35 cellular contexts compared by ENCODE assay signal in the genomic region with DNA sequence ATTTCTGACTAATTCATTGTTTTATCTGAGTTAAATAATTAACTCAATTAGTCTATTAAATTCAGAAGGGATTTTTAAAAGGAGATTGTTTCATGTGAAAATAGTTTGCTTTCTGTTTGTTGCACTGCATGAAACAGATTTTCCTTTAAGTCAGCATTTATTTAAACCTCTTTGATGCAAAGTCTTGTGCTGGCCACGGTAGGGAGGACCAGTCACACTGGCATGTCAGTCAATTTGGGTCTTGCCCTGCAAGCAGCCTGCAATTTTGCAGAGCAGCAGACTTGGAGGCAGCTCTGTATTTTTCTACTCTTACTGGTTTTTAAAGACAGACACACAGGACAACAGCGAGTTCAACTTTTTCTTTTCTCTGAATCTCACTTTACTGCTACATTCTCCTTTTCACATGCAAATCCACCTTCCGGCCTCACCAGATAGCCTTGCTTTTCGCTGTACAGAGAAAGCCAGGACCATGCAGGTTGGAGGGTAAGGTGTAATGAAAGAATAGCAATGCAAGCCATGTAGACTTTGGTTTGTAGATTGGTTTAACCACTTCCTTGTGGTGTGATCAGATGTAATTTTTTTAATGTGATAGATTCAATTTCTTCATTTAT.
"Had no signal": no experiment of that assay in that cellular context is flagged by ENCODE, and none has a peak within 500 bp of the region (broad histone marks: within the 10 kb centered on the region; RNA-seq: fewer than 3 reads in every experiment).

No MANE protein-coding gene starts in this region.

- FAIRE-seq: astrocyte, kidney, TTC549 had no signal

- ATAC-seq: gastrocnemius medialis; left colon; psoas muscle; stimulated activated memory B cell treated with anti-CD40 and anti-IgM and Interleukin-4, amounts not matched to agents 10 μg/mL and 1 μg/mL and 100 μg/mL, for 72 hours; stimulated activated naive CD8-positive, alpha-beta T cell treated with anti-CD3 and anti-CD28 coated beads, Interleukin-15, amount 100 ng/mL, for 72 hours had no signal

- H3K4me2 ChIP-seq: hepatocyte, smooth muscle cell had no signal

- H3K4me1 ChIP-seq: gastrocnemius medialis, psoas muscle, tibial artery had no signal

- H3K4me3 ChIP-seq: coronary artery, dorsolateral prefrontal cortex, gastrocnemius medialis, hepatocyte, ovary, psoas muscle, smooth muscle cell, tibial artery had no signal

- H3K27me3 ChIP-seq: brain microvascular endothelial cell, dorsolateral prefrontal cortex, gastrocnemius medialis, hepatocyte, neutrophil, ovary, tibial artery had no signal

- H3K36me3 ChIP-seq: brain microvascular endothelial cell, gastrocnemius medialis, neutrophil, ovary, tibial artery, WERI-Rb-1 had no signal

- H3K9me3 ChIP-seq: gastrocnemius medialis, neutrophil, ovary, psoas muscle, tibial artery had no signal

- H3K79me2 ChIP-seq: hepatocyte had no signal

- H2AFZ ChIP-seq: hepatocyte had no signal

- H3K27ac ChIP-seq: brain microvascular endothelial cell, coronary artery, dorsolateral prefrontal cortex, gastrocnemius medialis, hepatocyte, neutrophil, ovary, psoas muscle, tibial artery, WERI-Rb-1 had no signal

- DNase-seq: activated CD4-positive, alpha-beta memory T cell treated with anti-CD3 and anti-CD28 coated beads, Interleukin-2, amount 10 ng/mL, durations not matched to agents 7 days and 5 days; activated CD4-positive, alpha-beta T cell treated with anti-CD3 and anti-CD28 coated beads, Interleukin-2, amount 10 ng/mL, durations not matched to agents 7 days and 5 days; activated CD4-positive, CD25-positive, alpha-beta regulatory T cell treated with anti-CD3 and anti-CD28 coated beads, Interleukin-2, amount 50 U/mL, for 72 hours; activated CD8-positive, alpha-beta memory T cell treated with anti-CD3 and anti-CD28 coated beads, Interleukin-2, amount 50 U/mL, for 48 hours; activated gamma-delta T cell; activated naive CD4-positive, alpha-beta T cell treated with anti-CD3 and anti-CD28 coated beads, Interleukin-2, amount 50 U/mL, for 16 hours; activated T-cell treated with anti-CD3 and anti-CD28 coated beads, Interleukin-2, amount 50 U/mL, for 24 hours; amniotic stem cell; brain microvascular endothelial cell; dorsolateral prefrontal cortex; effector memory CD4-positive, alpha-beta T cell; erythroblast; gastrocnemius medialis; glutamatergic neuron; immature natural killer cell; kidney; left colon; mammary epithelial cell; ovary; psoas muscle; stimulated activated CD4-positive, alpha-beta T cell treated with anti-CD3 and anti-CD28 coated beads, Interleukin-1b, Interleukin-23, amount 100 ng/mL, for 48 hours; stimulated activated CD4-positive, alpha-beta T cell treated with anti-CD3 and anti-CD28 coated beads, Interleukin-4, amount 100 ng/mL, for 4 hours; stimulated activated CD8-positive, alpha-beta memory T cell treated with anti-CD3 and anti-CD28 coated beads, Interleukin-4, amount 100 ng/mL, for 48 hours; stimulated activated naive CD8-positive, alpha-beta T cell treated with anti-CD3 and anti-CD28 coated beads, Interleukin-15, amount 100 ng/mL, for 72 hours; substantia nigra; T-helper 9 cell; tibial artery; WERI-Rb-1 had no signal
